1 cellular context compared by ENCODE assay signal in genomic region chr2:201228912-201229290, GRCh38.
A peak's percentile ranks its signal among the peaks of the same experiment; 100 is the strongest.
TF ChIP-seq lines count a peak whose summit lies in the region.

No MANE protein-coding gene starts in this region.

TF ChIP-seq in K562, 482 proteins besides CTCF, POLR2A, EP300 and RAD21:
- TF ChIP-seq POLR3G (IDR thresholded peaks at IDR 0.05; ENCODE audit: extremely low read depth, insufficient read length, insufficient replicate concordance) (no peak), ZBTB2 (IDR thresholded peaks at IDR 0.05) (no peak), ZNF347 (CRISPR knock-in tag; IDR thresholded peaks at IDR 0.05; ENCODE audit: low read depth) (no peak), SIRT6 (IDR thresholded peaks at IDR 0.05; ENCODE audit: low read depth, low read length) (no peak), L3MBTL2 (IDR thresholded peaks at IDR 0.05) (peak; percentile 22; the same call in 1 of the 2 replicates), PKNOX1 (IDR thresholded peaks at IDR 0.05) (peak; percentile 64), FOXJ3 (CRISPR knock-in tag; IDR thresholded peaks at IDR 0.05) (no peak), CBX1 (IDR thresholded peaks at IDR 0.05; ENCODE audit: low read depth) (no peak), CTBP1 (IDR thresholded peaks at IDR 0.05; ENCODE audit: borderline replicate concordance) (peak; percentile 47; the same call in 1 of the 2 replicates), HNRNPH1 (optimal IDR thresholded peaks at IDR 0.05; ENCODE audit: low read depth, low read length) (no peak), DNMT1 (IDR thresholded peaks at IDR 0.05) (no peak), HDAC3 (IDR thresholded peaks at IDR 0.05; ENCODE audit: borderline replicate concordance, partially characterized antibody) (no peak), NRF1 (conservative IDR thresholded peaks at IDR 0.05 in 1 of 2, IDR thresholded peaks at IDR 0.05 in 1 of 2) (peak; percentile 64 to 69), HDAC2 (IDR thresholded peaks at IDR 0.05) (no peak), TSHZ1 (CRISPR knock-in tag; IDR thresholded peaks at IDR 0.05) (no peak), ZFX (CRISPR knock-in tag; IDR thresholded peaks at IDR 0.05) (no peak), GTF2A2 (tag; IDR thresholded peaks at IDR 0.05) (no peak), ZNF436 (CRISPR knock-in tag; IDR thresholded peaks at IDR 0.05) (no peak), MBD1 (CRISPR knock-in tag; IDR thresholded peaks at IDR 0.05) (no peak)
TF ChIP-seq in K562: peak in this region for 4.
